In the genomic region with DNA sequence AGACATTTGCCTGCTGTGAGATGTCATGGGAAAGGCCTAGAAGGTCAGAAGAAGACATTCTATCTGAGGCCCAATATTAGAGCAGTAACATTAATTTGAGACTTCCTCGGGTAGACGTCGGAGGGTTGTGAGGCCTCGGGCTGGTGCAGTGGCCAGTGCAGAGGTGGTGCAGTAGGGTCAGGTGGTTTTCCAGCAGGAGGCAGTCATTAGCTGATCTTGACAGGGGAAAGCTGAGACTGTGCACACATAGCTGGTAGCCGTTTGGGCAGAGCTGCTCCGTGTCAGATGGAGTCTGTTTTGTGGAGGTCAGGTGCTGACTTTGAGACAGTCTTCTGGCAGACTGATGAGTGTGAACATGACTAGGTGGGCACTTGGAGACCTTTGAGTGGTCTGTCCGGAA, we compare ENCODE assay signal across 26 cellular contexts.
"Had no signal": no experiment of that assay in that cellular context is flagged by ENCODE, and none has a peak within 500 bp of the region (broad histone marks: within the 10 kb centered on the region; RNA-seq: fewer than 3 reads in every experiment).

No MANE protein-coding gene starts in this region.

- DNase-seq: cortex of kidney; effector memory CD8-positive, alpha-beta T cell; foreskin keratinocyte; glutamatergic neuron; heart right ventricle; hippocampal formation; left cardiac atrium; left lung; mesenchymal stem cell; midbrain; naive thymus-derived CD4-positive, alpha-beta T cell; posterior cingulate gyrus; psoas muscle; right cardiac atrium; sigmoid colon; stimulated activated CD4-positive, alpha-beta T cell treated with anti-CD3 and anti-CD28 coated beads, Interleukin-4, amount 100 ng/mL, for 4 hours; stimulated activated naive CD8-positive, alpha-beta T cell treated with anti-CD3 and anti-CD28 coated beads, Interleukin-15, Interleukin-2, amounts not matched to agents 100 U/mL and 50 U/mL, for 24 hours; substantia nigra; testis; upper lobe of right lung; uterus had no signal

- H3K4me1 ChIP-seq: esophagus muscularis mucosa, foreskin keratinocyte, left lung, neural progenitor cell, psoas muscle, sigmoid colon, testis, tibial nerve, upper lobe of right lung, uterus had no signal

- ATAC-seq: effector memory CD8-positive, alpha-beta T cell; foreskin keratinocyte; left cardiac atrium; left lung; naive thymus-derived CD4-positive, alpha-beta T cell; psoas muscle; right cardiac atrium; stimulated activated memory B cell treated with anti-CD40 and anti-IgM and Interleukin-4, amounts not matched to agents 10 μg/mL and 1 μg/mL and 100 μg/mL, for 72 hours; stimulated activated naive CD8-positive, alpha-beta T cell treated with anti-CD3 and anti-CD28 coated beads, Interleukin-15, Interleukin-2, amounts not matched to agents 100 U/mL and 50 U/mL, for 24 hours; upper lobe of right lung had no signal

- FAIRE-seq: islet of Langerhans had no signal

- H3K9me3 ChIP-seq: esophagus muscularis mucosa, heart right ventricle, left lung, psoas muscle, sigmoid colon, testis, tibial nerve, upper lobe of right lung, uterus had no signal

- H3K36me3 ChIP-seq: esophagus muscularis mucosa, heart right ventricle, left lung, neural progenitor cell, sigmoid colon, tibial nerve, upper lobe of right lung, uterus had no signal

- H3K27me3 ChIP-seq: foreskin keratinocyte, heart right ventricle, left lung, neural progenitor cell, sigmoid colon, testis, tibial nerve, upper lobe of right lung, uterus had no signal

- H3K4me2 ChIP-seq: neural progenitor cell had no signal

- H2AFZ ChIP-seq: neural progenitor cell had no signal

- H3K4me3 ChIP-seq: esophagus muscularis mucosa, heart right ventricle, left lung, neural progenitor cell, psoas muscle, sigmoid colon, testis, tibial nerve, upper lobe of right lung, uterus had no signal

- H3K27ac ChIP-seq: esophagus muscularis mucosa, foreskin keratinocyte, heart right ventricle, left lung, neural progenitor cell, psoas muscle, sigmoid colon, testis, tibial nerve, upper lobe of right lung, uterus had no signal

- H3K9ac ChIP-seq: neural progenitor cell had no signal
